Comparison of ENCODE assay signal across 9 cellular contexts in the genomic region with DNA sequence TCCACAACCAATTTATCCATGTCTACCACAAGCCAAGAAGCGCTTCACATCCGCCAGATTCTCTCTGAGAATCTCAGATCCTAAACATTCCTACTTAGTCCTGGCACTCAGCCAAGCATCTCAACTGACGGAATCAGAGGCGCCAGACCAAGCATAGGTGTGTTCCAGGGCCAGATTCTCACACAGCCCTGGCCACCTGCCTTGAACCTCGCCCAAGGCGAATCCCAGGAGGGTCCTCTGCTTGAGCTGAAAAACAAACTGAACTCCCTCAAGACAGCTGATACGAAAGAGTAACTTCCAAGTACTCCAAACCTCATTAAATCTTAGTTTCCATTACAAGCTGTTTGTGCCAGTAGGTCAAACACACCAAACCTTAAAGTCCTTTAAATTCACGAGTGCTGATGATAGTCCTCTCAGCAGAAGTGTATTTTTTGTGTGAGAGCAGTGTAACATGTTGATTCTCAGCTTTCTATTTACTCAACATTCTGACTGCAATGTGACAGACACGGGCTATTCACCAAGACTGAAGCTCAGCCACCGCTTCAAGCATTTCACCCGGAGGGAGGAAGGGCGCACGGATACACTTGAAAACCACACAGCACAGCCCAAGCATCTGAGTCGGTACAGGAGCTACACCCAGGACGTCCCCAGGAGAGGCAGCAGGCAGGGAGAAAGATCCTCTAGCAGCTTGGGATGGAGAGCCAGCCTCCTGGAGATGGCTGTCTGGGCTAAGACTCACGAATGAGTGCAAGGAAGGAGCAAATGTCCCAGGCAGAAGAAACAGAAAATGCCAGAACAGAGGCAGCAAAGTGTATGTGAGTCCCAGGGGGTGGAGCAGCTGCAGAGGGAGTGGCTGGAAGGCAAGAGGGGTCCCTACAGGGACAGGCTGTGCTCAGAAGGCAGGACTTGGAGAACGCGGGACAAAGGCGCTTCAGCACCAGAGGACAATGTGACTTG. TPM values are rescaled to one million over a fixed set of nuclear protein-coding genes. Genes with fewer than 3 reads are reported as not detected.
DNase-seq lines count a peak whose midpoint lies in the region; ATAC-seq and TF ChIP-seq lines count a peak whose summit lies in the region.
"Had no signal": no experiment of that assay in that cellular context is flagged by ENCODE, and none has a peak within 500 bp of the region (broad histone marks: within the 10 kb centered on the region; RNA-seq: fewer than 3 reads in every experiment).

No MANE protein-coding gene starts in this region.

- CTCF ChIA-PET in PC-9 (lab: Charles Lee): interaction anchor here (0.7 kb wide), 1 partner anchor 8 kb away, joined by 3 read pairs; no protein-coding TSS in a partner anchor
- CTCF ChIA-PET in activated naive CD4-positive, alpha-beta T cell treated with anti-CD3 and anti-CD28 coated beads, Interleukin-2, amount 10 ng/mL, durations not matched to agents 7 days and 5 days (lab: Charles Lee): interaction anchor here (0.6 kb wide), 1 partner anchor 1670 kb away, joined by 3 read pairs; no protein-coding TSS in a partner anchor

- no peaks in the 10 kb centered on the region for H3K36me3 ChIP-seq in PC-9 (ENCODE audit: low read depth)
- H3K36me3 ChIP-seq: HAP-1 had no signal

- no peak overlapping the region for H3K4me3 Mint-ChIP-seq in activated naive CD4-positive, alpha-beta T cell treated with anti-CD3 and anti-CD28 coated beads, Interleukin-2, amount 10 ng/mL, durations not matched to agents 7 days and 5 days

- H3K9me3 Mint-ChIP-seq in activated naive CD4-positive, alpha-beta T cell treated with anti-CD3 and anti-CD28 coated beads, Interleukin-2, amount 10 ng/mL, durations not matched to agents 7 days and 5 days: no peaks in the 10 kb centered on the region

- H3K9me3 ChIP-seq in PC-9 (ENCODE audit: insufficient read depth, low read depth): no peaks in the 10 kb centered on the region
- H3K9me3 ChIP-seq: HAP-1 had no signal

- BruUV-seq in PC-9 (replicated peaks; lab: Mats Ljungman, UMichigan): no TSS peak

- H3K79me2 ChIP-seq in PC-9 (ENCODE audit: low read depth): peaks cover 92% of the 10 kb centered on the region

- peaks cover 27% of the 10 kb centered on the region for H4K20me1 ChIP-seq in PC-9 (ENCODE audit: insufficient read depth)

- no peaks in the 10 kb centered on the region for H3K36me3 Mint-ChIP-seq in activated naive CD4-positive, alpha-beta T cell treated with anti-CD3 and anti-CD28 coated beads, Interleukin-2, amount 10 ng/mL, durations not matched to agents 7 days and 5 days

- H3K27me3 ChIP-seq in PC-9 (ENCODE audit: insufficient read depth, low read depth): no peaks in the 10 kb centered on the region

- no peaks in the 10 kb centered on the region for H3F3A ChIP-seq in PC-9 (ENCODE audit: insufficient read depth, low read depth)

- H3K4me3 ChIP-seq in fibroblast of villous mesenchyme (ENCODE audit: low read depth, low read length) (peak overlapping the region; percentile 40), PC-9 (no peak overlapping the region)
- H3K4me3 ChIP-seq: HAP-1 had no signal

- peaks cover 21% of the 10 kb centered on the region for H3K4me1 ChIP-seq in PC-9 (replicated peaks; ENCODE audit: insufficient read depth)

- H3K27ac ChIP-seq in PC-9: no peak overlapping the region

- H2AFZ ChIP-seq in PC-9: no peak overlapping the region

- in situ Hi-C loops in GM13977 (cut with MboI; ENCODE audit: low pct_unique_long_range_greater_than_20kb, low sequenced_read_pairs, unreplicated experiment): no loop called here

- POLR2A ChIA-PET in PC-9 (lab: Charles Lee; ENCODE audit: unreplicated experiment): no interaction called here

- H3K27me3 Mint-ChIP-seq in activated naive CD4-positive, alpha-beta T cell treated with anti-CD3 and anti-CD28 coated beads, Interleukin-2, amount 10 ng/mL, durations not matched to agents 7 days and 5 days: peaks cover 51% of the 10 kb centered on the region

- H3K27ac Mint-ChIP-seq in activated naive CD4-positive, alpha-beta T cell treated with anti-CD3 and anti-CD28 coated beads, Interleukin-2, amount 10 ng/mL, durations not matched to agents 7 days and 5 days: no peak overlapping the region

- no peaks in the 10 kb centered on the region for H3K9me2 ChIP-seq in PC-9 (ENCODE audit: insufficient read depth)

- TF ChIP-seq CTCF in fibroblast of villous mesenchyme (IDR thresholded peaks at IDR 0.05; ENCODE audit: insufficient read depth, low read depth, low read length) (no peak), PC-9 (conservative IDR thresholded peaks at IDR 0.05) (no peak), GM13977 (IDR thresholded peaks at IDR 0.05; ENCODE audit: extremely low read depth, insufficient read depth, missing control alignments) (no peak)

- no peak overlapping the region for H3K4me2 ChIP-seq in PC-9

- DNase-seq in AG08395 (ENCODE audit: low spot score) (peak; percentile 28), NCI-H2171 treated with DMSO at 0.1 percent for 48 hours (lab: John Stamatoyannopoulos, UW) (peak; percentile 85), fibroblast of villous mesenchyme (ENCODE audit: low read depth) (peak; percentile 36), posterior cingulate gyrus (peak in 8 of 10 donors; percentile 16 to 90 (median 38)), PC-9 (no peak), GM13977 (ENCODE audit: low spot score) (no peak)
- no peak for DNase-seq in activated naive CD4-positive, alpha-beta T cell treated with anti-CD3 and anti-CD28 coated beads, Interleukin-2, amount 10 ng/mL, durations not matched to agents 7 days and 5 days

- intact Hi-C loops in posterior cingulate gyrus (cut with DNase I) (no loop called here), PC-9 (cut with micrococcal nuclease; ENCODE audit: unreplicated experiment) (no loop called here)

- peaks cover 10% of the 10 kb centered on the region for H3K4me1 Mint-ChIP-seq in activated naive CD4-positive, alpha-beta T cell treated with anti-CD3 and anti-CD28 coated beads, Interleukin-2, amount 10 ng/mL, durations not matched to agents 7 days and 5 days

- peak; percentile 46 for ATAC-seq in GM19438 (IDR thresholded peaks at IDR 0.05; ENCODE audit: low read depth, unreplicated experiment)

RNA-seq across cellular contexts. Expression of a gene that starts 6.0 kb away (rescaled TPM):
- 38.7 and 44.0 TPM in 2 replicates for total RNA-seq in fibroblast of villous mesenchyme
- 57.4 and 61.9 TPM in 2 replicates for total RNA-seq in PC-9 (2021)

Comparison
In these comparisons a context has a peak if more than half of its experiments do, and no peak if none do; other contexts are left out.
1. DNase-seq: peak in AG08395 (single experiment), NCI-H2171 treated with DMSO at 0.1 percent for 48 hours (single experiment), fibroblast of villous mesenchyme (single experiment) and posterior cingulate gyrus (8 of 10); none in PC-9 (0 of 2), GM13977 (single experiment) and activated naive CD4-positive, alpha-beta T cell treated with anti-CD3 and anti-CD28 coated beads, Interleukin-2, amount 10 ng/mL, durations not matched to agents 7 days and 5 days (single experiment).